Comparison of ENCODE assay signal across 9 cellular contexts in the genomic region with DNA sequence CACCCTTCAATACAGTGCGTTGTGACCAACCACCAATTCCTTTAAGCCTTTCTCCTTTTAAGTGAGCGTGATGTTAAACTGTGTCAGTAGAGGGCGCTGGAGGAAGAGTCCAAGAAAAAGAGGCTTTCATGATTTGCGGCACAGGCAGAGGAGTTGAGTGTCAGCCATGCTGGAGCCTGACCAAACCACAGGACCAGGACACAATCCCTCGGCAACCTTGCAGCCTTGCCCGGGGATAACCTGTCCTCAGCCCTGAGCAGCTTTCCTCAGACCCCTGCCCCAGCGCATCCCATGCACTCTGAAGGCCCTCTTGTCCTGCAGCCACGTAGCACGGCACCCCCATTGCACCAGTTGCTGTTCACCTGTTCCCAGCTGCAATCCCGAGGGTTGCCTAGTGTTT. TPM values are rescaled to one million over a fixed set of nuclear protein-coding genes. Genes with fewer than 3 reads are reported as not detected.
DNase-seq lines count a peak whose midpoint lies in the region; ATAC-seq, FAIRE-seq and TF ChIP-seq lines count a peak whose summit lies in the region.
"Had no signal": no experiment of that assay in that cellular context is flagged by ENCODE, and none has a peak within 500 bp of the region (broad histone marks: within the 10 kb centered on the region; RNA-seq: fewer than 3 reads in every experiment).

No MANE protein-coding gene starts in this region.

- no peak overlapping the region for H3K56ac ChIP-seq in H1 (replicated peaks; ENCODE audit: insufficient read length, low read depth, low read length)

- no peaks in the 10 kb centered on the region for H3K36me3 Mint-ChIP-seq in CD8-positive, alpha-beta memory T cell
- no peaks in the 10 kb centered on the region for H3K36me3 Mint-ChIP-seq in activated T-helper 2 cell treated with anti-CD3 and anti-CD28 coated beads, Interferon-gamma antibody, Interleukin-2, Interleukin-4, amounts not matched to agents 10 μg/mL and 5 μg/mL and 100 μg/mL, durations not matched to agents 14 hours and 24 hours and 36 hours (ENCODE audit: low read depth)

- H3K9me2 ChIP-seq in MM.1S (replicated peaks; ENCODE audit: insufficient read depth, low read length), result no peaks in the 10 kb centered on the region

- H3K4me1 Mint-ChIP-seq in CD8-positive, alpha-beta memory T cell, result no peaks in the 10 kb centered on the region
- peaks cover 5% of the 10 kb centered on the region for H3K4me1 Mint-ChIP-seq in activated T-helper 2 cell treated with anti-CD3 and anti-CD28 coated beads, Interferon-gamma antibody, Interleukin-2, Interleukin-4, amounts not matched to agents 10 μg/mL and 5 μg/mL and 100 μg/mL, durations not matched to agents 14 hours and 24 hours and 36 hours (ENCODE audit: low read depth)

- H4K91ac ChIP-seq in H1 (replicated peaks; ENCODE audit: insufficient read length, low read length), result peak overlapping the region; percentile 25

- H3K36me3 ChIP-seq in MM.1S (replicated peaks; ENCODE audit: insufficient read depth, low read length) (no peaks in the 10 kb centered on the region), H1 (ENCODE audit: control insufficient read depth in 2 of 4, insufficient read depth in 4 of 4, low read length in 3 of 4) (no peaks in the 10 kb centered on the region)
- H3K36me3 ChIP-seq in CD8-positive, alpha-beta memory T cell (ENCODE audit: insufficient read depth, low read length), result no peaks in the 10 kb centered on the region

- POLR2A ChIA-PET in H1 (lab: Charles Lee; ENCODE audit: partially characterized antibody), result no interaction called here
- POLR2A ChIA-PET in CD8-positive, alpha-beta memory T cell (lab: Charles Lee), result no interaction called here

- no peak for TF ChIP-seq EP300 in H1 (IDR thresholded peaks at IDR 0.05; ENCODE audit: borderline replicate concordance in 1 of 2, low read depth in 2 of 2, low read length in 2 of 2)

- no peaks in the 10 kb centered on the region for H4K20me1 ChIP-seq in MM.1S (ENCODE audit: insufficient read depth, low read length)
- no peaks in the 10 kb centered on the region for H4K20me1 ChIP-seq in H1 (replicated peaks in 1 of 2; ENCODE audit: control insufficient read depth in 1 of 2, insufficient read depth in 2 of 2, low read length in 2 of 2)

- no peak overlapping the region for H3K4me3 ChIP-seq in MM.1S (ENCODE audit: low read length)
- no peak overlapping the region for H3K4me3 ChIP-seq in H1 (ENCODE audit: extremely low read depth in 1 of 4, insufficient read depth in 2 of 4, low read depth in 3 of 4, low read length in 4 of 4)
- no peak overlapping the region for H3K4me3 ChIP-seq in CD8-positive, alpha-beta memory T cell (ENCODE audit: low read length)

- H3K9ac ChIP-seq in MM.1S (ENCODE audit: low read length) (no peak overlapping the region), H1 (replicated peaks in 1 of 4; ENCODE audit: extremely low read depth in 1 of 4, low read depth in 3 of 4, low read length in 3 of 4) (no peak overlapping the region)

- TF ChIP-seq POLR2A in H1 (IDR thresholded peaks at IDR 0.05; ENCODE audit: control extremely low read depth in 1 of 2, low read depth in 2 of 2, low read length in 2 of 2), result no peak

- H2BK20ac ChIP-seq in H1 (ENCODE audit: low read length), result no peak overlapping the region

- no peaks in the 10 kb centered on the region for H3K79me2 ChIP-seq in MM.1S (ENCODE audit: low read length)
- H3K79me2 ChIP-seq in H1 (ENCODE audit: control insufficient read depth in 1 of 2, insufficient read depth in 2 of 2, low read length in 2 of 2), result no peaks in the 10 kb centered on the region; a peak in 1 of 4 replicates

- H3K27ac ChIP-seq in MM.1S (ENCODE audit: low read length) (no peak overlapping the region), H1 (ENCODE audit: low read depth, low read length) (no peak overlapping the region)
- H3K27ac ChIP-seq in CD8-positive, alpha-beta memory T cell (ENCODE audit: low read depth, low read length), result no peak overlapping the region

- ATAC-seq in HG02588 (IDR thresholded peaks at IDR 0.05; ENCODE audit: unreplicated experiment), result no peak

- peak; percentile 62 to 76 for TF ChIP-seq RAD21 in H1 (IDR thresholded peaks at IDR 0.05 in 1 of 2, conservative IDR thresholded peaks at IDR 0.05 in 1 of 2; ENCODE audit: low read depth in 2 of 2, low read length in 2 of 2)

- 65% methylated on average over 10 of the region's 10 CpGs; no CpG with 5 or more reads in 1 of the 2 experiments for WGBS in H1 (ENCODE audit: extremely low coverage in 1 of 2, insufficient coverage in 1 of 2, insufficient read length in 1 of 2, insufficient replicate concordance in 2 of 2, low coverage in 1 of 2, low lambda C conversion rate in 2 of 2, missing lambda C conversion rate in 1 of 2), 2 experiments

- H3K27me3 Mint-ChIP-seq in CD8-positive, alpha-beta memory T cell, result peaks cover 2 to 3% of the 10 kb centered on the region in 2 donors
- H3K27me3 Mint-ChIP-seq in activated T-helper 2 cell treated with anti-CD3 and anti-CD28 coated beads, Interferon-gamma antibody, Interleukin-2, Interleukin-4, amounts not matched to agents 10 μg/mL and 5 μg/mL and 100 μg/mL, durations not matched to agents 14 hours and 24 hours and 36 hours (ENCODE audit: low read depth), result no peaks in the 10 kb centered on the region

- no peak overlapping the region for H2BK120ac ChIP-seq in H1 (replicated peaks; ENCODE audit: low read depth, low read length)

- peaks cover 0 to 2% (median 0%) of the 10 kb centered on the region in 5 donors for H3K9me3 Mint-ChIP-seq in CD8-positive, alpha-beta memory T cell
- no peaks in the 10 kb centered on the region for H3K9me3 Mint-ChIP-seq in activated T-helper 2 cell treated with anti-CD3 and anti-CD28 coated beads, Interferon-gamma antibody, Interleukin-2, Interleukin-4, amounts not matched to agents 10 μg/mL and 5 μg/mL and 100 μg/mL, durations not matched to agents 14 hours and 24 hours and 36 hours

- CTCF ChIA-PET in H1 (lab: Charles Lee; ENCODE audit: partially characterized antibody), result interaction anchor here (0.5 to 2.5 kb wide), 20 partner anchors 9 to 610 kb away, joined by 3 to 24 read pairs (median 4); no protein-coding TSS in a partner anchor
- CTCF ChIA-PET in CD8-positive, alpha-beta memory T cell (lab: Charles Lee), result no interaction called here

- H3K79me1 ChIP-seq in H1 (ENCODE audit: low read depth, low read length), result no peaks in the 10 kb centered on the region

- FAIRE-seq in H1 (lab: Jason Lieb, UNC), result peak; percentile 94
- no peak for FAIRE-seq in frontal cortex (lab: Jason Lieb, UNC)
- FAIRE-seq: colon had no signal

- H4K5ac ChIP-seq in H1 (ENCODE audit: insufficient read length, low read depth, low read length), result no peak overlapping the region

- no peaks in the 10 kb centered on the region for H3K9me3 ChIP-seq in MM.1S (replicated peaks; ENCODE audit: insufficient read depth, low read length)
- H3K9me3 ChIP-seq in H1 (ENCODE audit: insufficient read depth in 2 of 2, low read depth in 1 of 2, low read length in 1 of 2), result no peaks in the 10 kb centered on the region
- no peaks in the 10 kb centered on the region for H3K9me3 ChIP-seq in CD8-positive, alpha-beta memory T cell (ENCODE audit: low read length)

- no peak overlapping the region for H3K27ac Mint-ChIP-seq in CD8-positive, alpha-beta memory T cell
- H3K27ac Mint-ChIP-seq in activated T-helper 2 cell treated with anti-CD3 and anti-CD28 coated beads, Interferon-gamma antibody, Interleukin-2, Interleukin-4, amounts not matched to agents 10 μg/mL and 5 μg/mL and 100 μg/mL, durations not matched to agents 14 hours and 24 hours and 36 hours, result no peak overlapping the region

- H3K4me1 ChIP-seq in MM.1S (ENCODE audit: low read length) (peaks cover 13% of the 10 kb centered on the region), H1 (replicated peaks in 1 of 4; ENCODE audit: control insufficient read depth in 3 of 4, insufficient read depth in 4 of 4, low read length in 3 of 4) (no peaks in the 10 kb centered on the region)
- no peaks in the 10 kb centered on the region for H3K4me1 ChIP-seq in CD8-positive, alpha-beta memory T cell (ENCODE audit: insufficient read depth, low read length)

- no peak overlapping the region for H3K4me3 Mint-ChIP-seq in CD8-positive, alpha-beta memory T cell
- H3K4me3 Mint-ChIP-seq in activated T-helper 2 cell treated with anti-CD3 and anti-CD28 coated beads, Interferon-gamma antibody, Interleukin-2, Interleukin-4, amounts not matched to agents 10 μg/mL and 5 μg/mL and 100 μg/mL, durations not matched to agents 14 hours and 24 hours and 36 hours (ENCODE audit: low read depth), result no peak overlapping the region

- H2AFZ ChIP-seq in MM.1S (ENCODE audit: low read length), result no peak overlapping the region
- peak overlapping the region; percentile 99 for H2AFZ ChIP-seq in H1 (ENCODE audit: low read length)

- H3K18ac ChIP-seq in H1 (ENCODE audit: extremely low read depth, low read length), result peak overlapping the region; percentile 42; the same call in 1 of the 2 replicates

- no peak overlapping the region for H2AK5ac ChIP-seq in H1 (ENCODE audit: low read depth, low read length)

- no peak overlapping the region for H3K14ac ChIP-seq in H1 (ENCODE audit: insufficient read length)

- no peak overlapping the region for H3K4me2 ChIP-seq in MM.1S (ENCODE audit: low read depth, low read length)
- H3K4me2 ChIP-seq in H1 (ENCODE audit: insufficient read depth in 1 of 2, low read depth in 2 of 2, low read length in 2 of 2), result no peak overlapping the region

- peak; percentile 33 for TF ChIP-seq CTCF in MM.1S (IDR thresholded peaks at IDR 0.05; ENCODE audit: low read length)
- TF ChIP-seq CTCF in H1 (IDR thresholded peaks at IDR 0.05; ENCODE audit: control extremely low read depth in 1 of 3, insufficient read depth in 1 of 3, low read depth in 1 of 3, low read length in 3 of 3), result peak in 2 of 3 experiments; percentile 59 to 84; a peak in 3 of 4 replicates

- no peaks in the 10 kb centered on the region for H3K23me2 ChIP-seq in H1 (ENCODE audit: low read depth, low read length)

- peak; percentile 1 for DNase-seq in stimulated activated CD4-positive, alpha-beta T cell treated with anti-CD3 and anti-CD28 coated beads, Interleukin-2, amount 100 ng/mL, for 48 hours
- DNase-seq in stimulated activated CD4-positive, alpha-beta T cell treated with anti-CD3 and anti-CD28 coated beads, Interleukin-1b, Interleukin-23, amount 100 ng/mL, for 48 hours, result no peak
- DNase-seq in MM.1S (no peak), H1 (ENCODE audit: low read depth in 1 of 2, low spot score in 2 of 2) (peak; percentile 44 to 81), frontal cortex (ENCODE audit: low spot score in 2 of 2) (no peak)
- no peak for DNase-seq in CD8-positive, alpha-beta memory T cell
- no peak for DNase-seq in activated T-helper 2 cell treated with anti-CD3 and anti-CD28 coated beads, Interferon-gamma antibody, Interleukin-2, Interleukin-4, amounts not matched to agents 10 μg/mL and 5 μg/mL and 100 μg/mL, durations not matched to agents 14 hours and 24 hours and 36 hours (ENCODE audit: low spot score)

- H3K4ac ChIP-seq in H1 (replicated peaks; ENCODE audit: insufficient read length, low read depth, low read length), result no peak overlapping the region

- no peaks in the 10 kb centered on the region for H3F3A ChIP-seq in MM.1S (ENCODE audit: insufficient read depth, low read length)

- H4K8ac ChIP-seq in H1 (ENCODE audit: extremely low read depth, insufficient read depth, low read length), result peak overlapping the region; percentile 75; the same call in 1 of the 2 replicates

- H2BK5ac ChIP-seq in H1 (ENCODE audit: low read depth, low read length), result 0 out of 2 replicates have a peak overlapping the region, but pooled peaks have one; percentile 15

- H3K23ac ChIP-seq in H1 (ENCODE audit: insufficient read length), result no peak overlapping the region

- intact Hi-C loops in activated T-helper 2 cell treated with anti-CD3 and anti-CD28 coated beads, Interferon-gamma antibody, Interleukin-2, Interleukin-4, amounts not matched to agents 10 μg/mL and 5 μg/mL and 100 μg/mL, durations not matched to agents 14 hours and 24 hours and 36 hours (cut with micrococcal nuclease), result loop anchor here (1.0 kb wide), 1 partner anchor 31 kb away; no protein-coding TSS in a partner anchor

- H3K27me3 ChIP-seq in MM.1S (replicated peaks; ENCODE audit: insufficient read depth, low read length) (no peaks in the 10 kb centered on the region), H1 (replicated peaks in 1 of 4; ENCODE audit: control insufficient read depth in 3 of 4, extremely low read depth in 1 of 4, insufficient read depth in 3 of 4, low read length in 3 of 4) (no peaks in the 10 kb centered on the region)
- H3K27me3 ChIP-seq in CD8-positive, alpha-beta memory T cell (ENCODE audit: insufficient read depth, low read length, poor library complexity, severe bottlenecking), result no peaks in the 10 kb centered on the region

- no peak overlapping the region for H2BK15ac ChIP-seq in H1 (ENCODE audit: low read length)

- H2BK12ac ChIP-seq in H1 (ENCODE audit: low read depth, low read length), result no peak overlapping the region

RNA-seq across cellular contexts. Expression of a gene that starts 53.5 kb away (rescaled TPM):
- not detected in 2 replicates for total RNA-seq in H1 (2021; fragmentation: NEBNext Ultra II Directional; extraction: Animal tissue kit (Norgen Biotek cat#: 25700))
- polyA plus RNA-seq in H1 (2011; rRNA removed), result not detected in 2 replicates
- polyA plus RNA-seq in H1 (2011; cell fraction: cytosol; rRNA removed), result not detected
- polyA plus RNA-seq in H1 (2011; cell fraction: nucleus; rRNA removed), result not detected
- not detected in 4 replicates for polyA plus RNA-seq in H1 (2012, experiment 1 of 2)
- not detected for polyA plus RNA-seq in H1 (2012, experiment 2 of 2)
- polyA plus RNA-seq in H1 (2013, experiment 1 of 2), result not detected
- not detected for polyA plus RNA-seq in H1 (2013, experiment 2 of 2)
- polyA minus RNA-seq in H1 (2011; rRNA and poly(A)+ RNA removed), result not detected in 2 replicates
- not detected for polyA minus RNA-seq in H1 (2011; cell fraction: cytosol; rRNA and poly(A)+ RNA removed)
- not detected for polyA minus RNA-seq in H1 (2011; cell fraction: nucleus; rRNA and poly(A)+ RNA removed)
- total RNA-seq in frontal cortex, result not detected
- not detected for total RNA-seq in CD8-positive, alpha-beta memory T cell
- not detected for polyA plus RNA-seq in CD8-positive, alpha-beta memory T cell
- not detected in 2 replicates for total RNA-seq in activated T-helper 2 cell treated with anti-CD3 and anti-CD28 coated beads, Interferon-gamma antibody, Interleukin-2, Interleukin-4, amounts not matched to agents 10 μg/mL and 5 μg/mL and 100 μg/mL, durations not matched to agents 14 hours and 24 hours and 36 hours

Comparison
In these comparisons a context has a peak if more than half of its experiments do, and no peak if none do; other contexts are left out.
1. DNase-seq: peak in stimulated activated CD4-positive, alpha-beta T cell treated with anti-CD3 and anti-CD28 coated beads, Interleukin-2, amount 100 ng/mL, for 48 hours (2 of 2) and H1 (2 of 2); none in stimulated activated CD4-positive, alpha-beta T cell treated with anti-CD3 and anti-CD28 coated beads, Interleukin-1b, Interleukin-23, amount 100 ng/mL, for 48 hours (single experiment), MM.1S (single experiment), frontal cortex (0 of 2), CD8-positive, alpha-beta memory T cell (0 of 5) and activated T-helper 2 cell treated with anti-CD3 and anti-CD28 coated beads, Interferon-gamma antibody, Interleukin-2, Interleukin-4, amounts not matched to agents 10 μg/mL and 5 μg/mL and 100 μg/mL, durations not matched to agents 14 hours and 24 hours and 36 hours (single experiment).